In genomic region chr6:155801046-155801445, GRCh38 we compare ENCODE assay signal across 33 cellular contexts.
"Had no signal": no experiment of that assay in that cellular context is flagged by ENCODE, and none has a peak within 500 bp of the region (broad histone marks: within the 10 kb centered on the region; RNA-seq: fewer than 3 reads in every experiment).

No MANE protein-coding gene starts in this region.

- H3K36me3 ChIP-seq: adrenal gland, brain microvascular endothelial cell, breast epithelium had no signal

- H3K9me3 ChIP-seq: adrenal gland, body of pancreas had no signal

- DNase-seq: activated B cell treated with CpG ODN at 0.5 μM for 24 hours; activated CD4-positive, alpha-beta memory T cell treated with anti-CD3 and anti-CD28 coated beads for 36 hours; activated CD4-positive, alpha-beta T cell treated with anti-CD3 and anti-CD28 coated beads for 4 hours; activated CD4-positive, alpha-beta T cell treated with anti-CD3 and anti-CD28 coated beads, Interleukin-2, amount 10 ng/mL, durations not matched to agents 24 days and 14 days; activated CD4-positive, alpha-beta T cell treated with anti-CD3 and anti-CD28 coated beads, Interleukin-2, amount 50 U/mL, for 1 hour; activated CD4-positive, alpha-beta T cell treated with anti-CD3 and anti-CD28 coated beads, Interleukin-2, amount 50 U/mL, for 4 hours; activated CD4-positive, CD25-positive, alpha-beta regulatory T cell treated with anti-CD3 and anti-CD28 coated beads, Interleukin-2, amount 50 U/mL, for 72 hours; activated CD8-positive, alpha-beta memory T cell treated with anti-CD3 and anti-CD28 coated beads, Interleukin-2, amount 50 U/mL, for 4 hours; activated CD8-positive, alpha-beta T cell treated with anti-CD3 and anti-CD28 coated beads for 36 hours; activated effector memory CD4-positive, alpha-beta T cell treated with anti-CD3 and anti-CD28 coated beads, Interleukin-2, amount 50 U/mL, for 16 hours; activated gamma-delta T cell treated with Interleukin-2 at 50 U/mL for 16 hours; activated naive CD4-positive, alpha-beta T cell; activated naive CD4-positive, alpha-beta T cell treated with anti-CD3 and anti-CD28 coated beads for 36 hours; activated naive CD4-positive, alpha-beta T cell treated with anti-CD3 and anti-CD28 coated beads, Interleukin-2, amount 50 U/mL, for 16 hours; activated naive CD8-positive, alpha-beta T cell treated with anti-CD3 and anti-CD28 coated beads for 36 hours; activated T-cell treated with anti-CD3 and anti-CD28 coated beads for 4 hours; activated T-cell treated with anti-CD3 and anti-CD28 coated beads, Interleukin-2, amount 50 U/mL, for 1 hour; activated T-cell treated with anti-CD3 and anti-CD28 coated beads, Interleukin-2, amount 50 U/mL, for 4 hours; activated T-cell treated with anti-CD3 and anti-CD28 coated beads, Interleukin-2, amount 50 U/mL, for 72 hours; adrenal gland; amniotic stem cell; aorta; body of pancreas; brain microvascular endothelial cell; central memory CD4-positive, alpha-beta T cell; T-helper 17 cell had no signal

- H3K4me1 ChIP-seq: adrenal gland, body of pancreas, breast epithelium had no signal

- H3K4me1 Mint-ChIP-seq: activated B cell treated with CpG ODN at 0.5 μM for 24 hours; activated CD4-positive, alpha-beta T cell treated with anti-CD3 and anti-CD28 coated beads, Interleukin-2, amount 10 ng/mL, durations not matched to agents 24 days and 14 days; activated naive CD8-positive, alpha-beta T cell treated with anti-CD3 and anti-CD28 coated beads for 36 hours; activated T-helper 17 cell treated with anti-CD3 and anti-CD28 coated beads, Interleukin-2, amount 50 U/mL, for 72 hours; T-helper 17 cell had no signal

- FAIRE-seq: astrocyte, TTC549 had no signal

- H3K27ac ChIP-seq: adrenal gland, body of pancreas, brain microvascular endothelial cell, breast epithelium, VCaP had no signal

- H3K4me3 Mint-ChIP-seq: activated B cell treated with CpG ODN at 0.5 μM for 24 hours; activated CD4-positive, alpha-beta memory T cell treated with anti-CD3 and anti-CD28 coated beads for 36 hours; activated CD4-positive, alpha-beta T cell treated with anti-CD3 and anti-CD28 coated beads, Interleukin-2, amount 10 ng/mL, durations not matched to agents 24 days and 14 days; activated CD8-positive, alpha-beta T cell treated with anti-CD3 and anti-CD28 coated beads for 36 hours; activated naive CD4-positive, alpha-beta T cell treated with anti-CD3 and anti-CD28 coated beads for 36 hours; activated naive CD8-positive, alpha-beta T cell treated with anti-CD3 and anti-CD28 coated beads for 36 hours; activated T-cell treated with anti-CD3 and anti-CD28 coated beads, Interleukin-2, amount 50 U/mL, for 4 hours; activated T-cell treated with anti-CD3 and anti-CD28 coated beads, Interleukin-2, amount 50 U/mL, for 72 hours; activated T-helper 1 cell treated with anti-CD3 and anti-CD28 coated beads, Interleukin-12 subunit alpha, Interleukin-12 subunit beta, Interleukin-2, Interleukin-4 antibody, amounts not matched to agents 30 ng/mL and 10 ng/mL and 1 ng/mL, durations not matched to agents 14 hours and 24 hours and 36 hours; activated T-helper 17 cell treated with anti-CD3 and anti-CD28 coated beads, Interleukin-2, amount 50 U/mL, for 72 hours; T-helper 17 cell had no signal

- H3K9me3 Mint-ChIP-seq: activated CD4-positive, alpha-beta memory T cell treated with anti-CD3 and anti-CD28 coated beads for 36 hours; activated CD4-positive, alpha-beta T cell treated with anti-CD3 and anti-CD28 coated beads, Interleukin-2, amount 10 ng/mL, durations not matched to agents 24 days and 14 days; activated CD8-positive, alpha-beta T cell treated with anti-CD3 and anti-CD28 coated beads for 36 hours; activated T-helper 1 cell treated with anti-CD3 and anti-CD28 coated beads, Interleukin-12 subunit alpha, Interleukin-12 subunit beta, Interleukin-2, Interleukin-4 antibody, amounts not matched to agents 30 ng/mL and 10 ng/mL and 1 ng/mL, durations not matched to agents 14 hours and 24 hours and 36 hours; activated T-helper 17 cell treated with anti-CD3 and anti-CD28 coated beads, Interleukin-2, amount 50 U/mL, for 72 hours had no signal

- ATAC-seq: activated CD8-positive, alpha-beta T cell treated with anti-CD3 and anti-CD28 coated beads for 36 hours; activated naive CD4-positive, alpha-beta T cell treated with anti-CD3 and anti-CD28 coated beads, Interleukin-2, amount 50 U/mL, for 72 hours; activated T-cell treated with anti-CD3 and anti-CD28 coated beads, Interleukin-2, amount 50 U/mL, for 4 hours; activated T-cell treated with anti-CD3 and anti-CD28 coated beads, Interleukin-2, amount 50 U/mL, for 72 hours; activated T-helper 17 cell treated with anti-CD3 and anti-CD28 coated beads, Interleukin-2, amount 50 U/mL, for 72 hours; body of pancreas; T-helper 17 cell had no signal

- H3K36me3 Mint-ChIP-seq: activated CD4-positive, alpha-beta memory T cell treated with anti-CD3 and anti-CD28 coated beads for 36 hours; activated naive CD4-positive, alpha-beta T cell treated with anti-CD3 and anti-CD28 coated beads, Interleukin-2, amount 50 U/mL, for 72 hours; activated naive CD8-positive, alpha-beta T cell treated with anti-CD3 and anti-CD28 coated beads for 36 hours had no signal

- H3K4me3 ChIP-seq: adrenal gland, body of pancreas, breast epithelium had no signal

- H3K27me3 ChIP-seq: adrenal gland, body of pancreas, brain microvascular endothelial cell, breast epithelium had no signal

- H3K27ac Mint-ChIP-seq: activated B cell treated with CpG ODN at 0.5 μM for 24 hours; activated CD4-positive, alpha-beta memory T cell treated with anti-CD3 and anti-CD28 coated beads for 36 hours; activated CD4-positive, alpha-beta T cell treated with anti-CD3 and anti-CD28 coated beads, Interleukin-2, amount 10 ng/mL, durations not matched to agents 24 days and 14 days; activated CD8-positive, alpha-beta T cell treated with anti-CD3 and anti-CD28 coated beads for 36 hours; activated naive CD4-positive, alpha-beta T cell treated with anti-CD3 and anti-CD28 coated beads for 36 hours; activated naive CD4-positive, alpha-beta T cell treated with anti-CD3 and anti-CD28 coated beads, Interleukin-2, amount 50 U/mL, for 72 hours; activated naive CD8-positive, alpha-beta T cell treated with anti-CD3 and anti-CD28 coated beads for 36 hours; activated T-cell treated with anti-CD3 and anti-CD28 coated beads, Interleukin-2, amount 50 U/mL, for 72 hours; activated T-helper 1 cell treated with anti-CD3 and anti-CD28 coated beads, Interleukin-12 subunit alpha, Interleukin-12 subunit beta, Interleukin-2, Interleukin-4 antibody, amounts not matched to agents 30 ng/mL and 10 ng/mL and 1 ng/mL, durations not matched to agents 14 hours and 24 hours and 36 hours; activated T-helper 17 cell treated with anti-CD3 and anti-CD28 coated beads, Interleukin-2, amount 50 U/mL, for 72 hours; T-helper 17 cell had no signal

- H3K27me3 Mint-ChIP-seq: activated B cell treated with CpG ODN at 0.5 μM for 24 hours; activated CD4-positive, alpha-beta memory T cell treated with anti-CD3 and anti-CD28 coated beads for 36 hours; activated CD4-positive, alpha-beta T cell treated with anti-CD3 and anti-CD28 coated beads, Interleukin-2, amount 10 ng/mL, durations not matched to agents 24 days and 14 days; activated CD8-positive, alpha-beta T cell treated with anti-CD3 and anti-CD28 coated beads for 36 hours; activated naive CD8-positive, alpha-beta T cell treated with anti-CD3 and anti-CD28 coated beads for 36 hours; activated T-helper 17 cell treated with anti-CD3 and anti-CD28 coated beads, Interleukin-2, amount 50 U/mL, for 72 hours; T-helper 17 cell had no signal
